In genomic region chr6:41939848-41940758, GRCh38 we compare ENCODE assay signal across 8 cellular contexts. TPM values are rescaled to one million over a fixed set of nuclear protein-coding genes. Genes with fewer than 3 reads are reported as not detected.
DNase-seq lines count a peak whose midpoint lies in the region; ATAC-seq and TF ChIP-seq lines count a peak whose summit lies in the region.

No MANE protein-coding gene starts in this region.

- 7 to 11% methylated on average over 12 to 19 of the region's 27 CpGs for WGBS in mesodermal cell (ENCODE audit: insufficient coverage in 2 of 2), 2 experiments

- peak overlapping the region; percentile 17; the same call in 1 of the 2 replicates for H3K27ac ChIP-seq in SJSA1
- H3K27ac ChIP-seq in colonic mucosa: peak overlapping the region; percentile 90
- H3K27ac ChIP-seq in mesodermal cell (ENCODE audit: low read depth, low read length, severe bottlenecking): peak overlapping the region; percentile 29
- H3K27ac ChIP-seq in tibial artery: peak overlapping the region; percentile 60 to 76

- no peak for TF ChIP-seq CTCF in colonic mucosa (IDR thresholded peaks at IDR 0.05)
- TF ChIP-seq CTCF in tibial artery (IDR thresholded peaks at IDR 0.05): no peak

- H3K9me3 ChIP-seq in SJSA1 (replicated peaks) (0 out of 2 replicates have a peak, but pooled peaks cover 5% of the 10 kb centered on the region), colonic mucosa (no peaks in the 10 kb centered on the region), mesodermal cell (ENCODE audit: control insufficient read depth, low read length) (no peaks in the 10 kb centered on the region), tibial artery (no peaks in the 10 kb centered on the region)

- DNase-seq in HCEC 1CT: peak; percentile 26
- no peak for DNase-seq in SJSA1 (ENCODE audit: low read depth in 1 of 2, low spot score in 2 of 2)
- peak; percentile 84 for DNase-seq in colonic mucosa
- no peak for DNase-seq in tibial artery
- DNase-seq in HuH-7 (ENCODE audit: low spot score): no peak

- peak overlapping the region; percentile 96 for H3K4me3 ChIP-seq in SJSA1
- H3K4me3 ChIP-seq in colonic mucosa: peak overlapping the region; percentile 76
- peak overlapping the region; percentile 76 for H3K4me3 ChIP-seq in mesodermal cell (ENCODE audit: extremely low read depth, insufficient read depth, low read length, poor library complexity, severe bottlenecking)
- H3K4me3 ChIP-seq in tibial artery: peak overlapping the region; percentile 77 to 78

- H3K36me3 ChIP-seq in SJSA1 (peaks cover 64% of the 10 kb centered on the region), colonic mucosa (no peaks in the 10 kb centered on the region), mesodermal cell (ENCODE audit: control insufficient read depth, insufficient read depth, low read length) (peaks cover 31% of the 10 kb centered on the region), tibial artery (peaks cover 9 to 29% (median 10%) of the 10 kb centered on the region in 3 donors)

- ATAC-seq in HG03442 (IDR thresholded peaks at IDR 0.05; ENCODE audit: unreplicated experiment): no peak
- ATAC-seq in GM21381 (IDR thresholded peaks at IDR 0.05; ENCODE audit: unreplicated experiment): no peak

- H3K27me3 ChIP-seq in SJSA1 (replicated peaks) (no peaks in the 10 kb centered on the region), colonic mucosa (no peaks in the 10 kb centered on the region), tibial artery (no peaks in the 10 kb centered on the region)

- H3K4me1 ChIP-seq in SJSA1 (replicated peaks) (peaks cover 32% of the 10 kb centered on the region), colonic mucosa (peaks cover 23% of the 10 kb centered on the region), mesodermal cell (ENCODE audit: control insufficient read depth, insufficient read depth, low read length, poor library complexity, severe bottlenecking) (peaks cover 31% of the 10 kb centered on the region), tibial artery (peaks cover 0 to 57% (median 24%) of the 10 kb centered on the region in 4 donors)

- peak overlapping the region; percentile 94 to 95 for H3K9ac ChIP-seq in colonic mucosa (ENCODE audit: low read depth in 2 of 2, low read length in 2 of 2)

- intact Hi-C loops in colonic mucosa (cut with DNase I) (loop anchor here (5.0 kb wide), 1 partner anchor 102 kb away; no protein-coding TSS in a partner anchor), tibial artery (cut with DNase I; ENCODE audit: low total_unique reads) (loop anchor here (2.0 to 10.0 kb wide), 2 partner anchors 105 to 285 kb away; no protein-coding TSS in a partner anchor)

RNA-seq across cellular contexts. Expression of gene CCND3, which starts 1.5 kb away (rescaled TPM):
- total RNA-seq in SJSA1 (2014; rRNA removed; shearing (Covaris generic)): 75.1 and 102 TPM in 2 replicates
- total RNA-seq in colonic mucosa: 10 to 100 TPM; 86.2 to 92.3 TPM
- polyA plus RNA-seq in mesodermal cell (2013, experiment 1 of 2): 43.3 TPM
- 36.5 TPM for polyA plus RNA-seq in mesodermal cell (2013, experiment 2 of 2)

RNA-seq across cellular contexts. Expression of gene BYSL, which starts 18.8 kb away (rescaled TPM):
- 21.5 and 24.2 TPM in 2 replicates for total RNA-seq in SJSA1 (2014; rRNA removed; shearing (Covaris generic))
- total RNA-seq in colonic mucosa: 10 to 100 TPM; 10.4 to 16.4 TPM
- 27.3 TPM for polyA plus RNA-seq in mesodermal cell (2013, experiment 1 of 2)
- 23.9 TPM for polyA plus RNA-seq in mesodermal cell (2013, experiment 2 of 2)

RNA-seq across cellular contexts. Expression of gene MED20, which starts 19.2 kb away (rescaled TPM):
- total RNA-seq in SJSA1 (2014; rRNA removed; shearing (Covaris generic)): 31.9 and 46.8 TPM in 2 replicates
- 10 to 100 TPM; 15.0 to 22.9 TPM for total RNA-seq in colonic mucosa
- polyA plus RNA-seq in mesodermal cell (2013, experiment 1 of 2): 23.0 TPM
- 20.1 TPM for polyA plus RNA-seq in mesodermal cell (2013, experiment 2 of 2)

RNA-seq across cellular contexts. Expression of gene USP49, which starts 44.9 kb away (rescaled TPM):
- total RNA-seq in SJSA1 (2014; rRNA removed; shearing (Covaris generic)): 1.0 and 2.3 TPM in 2 replicates
- 1 to 10 TPM; 1.7 to 2.9 TPM for total RNA-seq in colonic mucosa
- 6.5 TPM for polyA plus RNA-seq in mesodermal cell (2013, experiment 1 of 2)
- 5.0 TPM for polyA plus RNA-seq in mesodermal cell (2013, experiment 2 of 2)

Comparison
In these comparisons a context has a peak if more than half of its experiments do, and no peak if none do; other contexts are left out.
1. DNase-seq: peak in HCEC 1CT (single experiment) and colonic mucosa (single experiment); none in SJSA1 (0 of 2), tibial artery (0 of 2) and HuH-7 (single experiment).
2. H3K27ac ChIP-seq: peak in every context shown above with its lines; median percentile 90 in colonic mucosa; 68 in tibial artery; 29 in mesodermal cell; 17 in SJSA1.
3. Peak in every context shown above with its lines, with median percentiles within 50 percentile points of each other: H3K4me3 ChIP-seq.